In genomic region chr20:3398681-3399252, GRCh38 we compare ENCODE assay signal across 22 cellular contexts. TPM values are rescaled to one million over a fixed set of nuclear protein-coding genes. Genes with fewer than 3 reads are reported as not detected.
DNase-seq lines count a peak whose midpoint lies in the region; ATAC-seq and TF ChIP-seq lines count a peak whose summit lies in the region.
"Had no signal": no experiment of that assay in that cellular context is flagged by ENCODE, and none has a peak within 500 bp of the region (broad histone marks: within the 10 kb centered on the region; RNA-seq: fewer than 3 reads in every experiment).

No MANE protein-coding gene starts in this region.

- peaks cover 49% of the 10 kb centered on the region for H4K20me1 ChIP-seq in osteoblast (ENCODE audit: insufficient read depth, low read length)

- no peak overlapping the region for H3K27ac ChIP-seq in osteoblast (ENCODE audit: low read depth, low read length)
- H3K27ac ChIP-seq: hepatocyte, lower lobe of right lung, prostate gland, RWPE1, suprapubic skin had no signal

- H3K4me1 ChIP-seq in osteoblast (ENCODE audit: insufficient read depth, low read length), result peaks cover 10% of the 10 kb centered on the region

- H3K4me3 ChIP-seq in osteoblast (ENCODE audit: insufficient read depth, low read length), result no peak overlapping the region
- H3K4me3 ChIP-seq: hepatocyte, lower lobe of right lung, prostate gland, suprapubic skin had no signal

- H3K4me2 ChIP-seq in osteoblast (ENCODE audit: insufficient read depth, low read length), result no peak overlapping the region
- H3K4me2 ChIP-seq: hepatocyte had no signal

- intact Hi-C loops in head of caudate nucleus (cut with DNase I), result no loop called here

- H3K79me2 ChIP-seq in osteoblast (ENCODE audit: insufficient read depth, low read length), result peaks cover 87% of the 10 kb centered on the region

- no peaks in the 10 kb centered on the region for H3K27me3 ChIP-seq in osteoblast (ENCODE audit: insufficient read depth, low read length)
- H3K27me3 ChIP-seq: hepatocyte, suprapubic skin had no signal

- TF ChIP-seq CTCF in osteoblast (IDR thresholded peaks at IDR 0.05; ENCODE audit: extremely low read depth, low read depth, low read length), result no peak

- H2AFZ ChIP-seq in osteoblast (ENCODE audit: low read length), result no peak overlapping the region
- H2AFZ ChIP-seq: hepatocyte had no signal

- DNase-seq in ELR (ENCODE audit: low read depth) (peak; percentile 82), RKO (ENCODE audit: low spot score) (peak; percentile 7), fibroblast of gingiva (ENCODE audit: low read depth) (peak; percentile 34), osteoblast (ENCODE audit: insufficient read length, low spot score, missing footprints) (peak; percentile 69), NCI-H2196 treated with DMSO at 0.1 percent for 48 hours (lab: John Stamatoyannopoulos, UW; ENCODE audit: unreplicated experiment) (no peak), head of caudate nucleus (no peak), DMS53 treated with DMSO at 0.1 percent for 48 hours (lab: John Stamatoyannopoulos, UW; ENCODE audit: unreplicated experiment) (no peak)
- DNase-seq: activated CD8-positive, alpha-beta memory T cell treated with anti-CD3 and anti-CD28 coated beads, Interleukin-2, amount 50 U/mL, for 4 hours; DMS53; GOT3; immature natural killer cell; lower lobe of right lung; NCI-H1417 treated with DMSO at 0.1 percent for 48 hours; NCI-H524 had no signal

- H3K36me3 ChIP-seq in osteoblast (ENCODE audit: insufficient read depth, low read length), result no peaks in the 10 kb centered on the region
- H3K36me3 ChIP-seq: lower lobe of right lung, prostate gland, suprapubic skin had no signal

- H3K9me3 ChIP-seq in osteoblast (ENCODE audit: low read depth, low read length), result no peaks in the 10 kb centered on the region
- H3K9me3 ChIP-seq: prostate gland, suprapubic skin had no signal

- ATAC-seq in GM18867 (IDR thresholded peaks at IDR 0.05; ENCODE audit: unreplicated experiment), result no peak
- ATAC-seq: activated naive CD4-positive, alpha-beta T cell treated with anti-CD3 and anti-CD28 coated beads, Interleukin-2, amount 50 U/mL, for 72 hours; activated T-helper 17 cell treated with anti-CD3 and anti-CD28 coated beads, Interleukin-2, amount 50 U/mL, for 72 hours; lower lobe of right lung; WTC11 had no signal

RNA-seq across cellular contexts. Expression of gene DNAAF9, which starts 8.7 kb away (rescaled TPM):
- total RNA-seq in osteoblast, result 10.6 and 11.2 TPM in 2 replicates

Comparison
In these comparisons a context has a peak if more than half of its experiments do, and no peak if none do; other contexts are left out.
1. DNase-seq: peak in ELR (single experiment), RKO (single experiment), fibroblast of gingiva (single experiment) and osteoblast (single experiment); none in NCI-H2196 treated with DMSO at 0.1 percent for 48 hours (single experiment), head of caudate nucleus (0 of 42) and DMS53 treated with DMSO at 0.1 percent for 48 hours (single experiment).